Comparison of ENCODE assay signal across 1 cellular context in the genomic region with DNA sequence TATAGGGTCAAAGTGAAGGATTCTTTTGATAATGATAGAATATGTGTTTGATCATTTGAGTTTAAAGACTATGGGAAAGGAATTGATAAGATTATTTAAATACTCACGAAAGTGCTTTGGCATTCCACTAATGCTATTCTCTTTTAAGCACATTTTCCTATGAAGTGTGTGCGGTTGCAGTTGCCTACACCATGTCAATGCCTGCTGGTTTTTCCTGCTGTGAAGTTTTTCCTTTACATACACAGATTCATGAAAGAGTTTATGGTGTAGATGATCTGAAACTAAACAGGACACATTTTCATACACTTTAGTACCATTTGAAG.
A peak's percentile ranks its signal among the peaks of the same experiment; 100 is the strongest.
TF ChIP-seq lines count a peak whose summit lies in the region.

No MANE protein-coding gene starts in this region.

TF ChIP-seq in A549, 52 proteins besides CTCF, POLR2A, EP300 and RAD21 (continued from another document):
- TF ChIP-seq, protein P1, sequence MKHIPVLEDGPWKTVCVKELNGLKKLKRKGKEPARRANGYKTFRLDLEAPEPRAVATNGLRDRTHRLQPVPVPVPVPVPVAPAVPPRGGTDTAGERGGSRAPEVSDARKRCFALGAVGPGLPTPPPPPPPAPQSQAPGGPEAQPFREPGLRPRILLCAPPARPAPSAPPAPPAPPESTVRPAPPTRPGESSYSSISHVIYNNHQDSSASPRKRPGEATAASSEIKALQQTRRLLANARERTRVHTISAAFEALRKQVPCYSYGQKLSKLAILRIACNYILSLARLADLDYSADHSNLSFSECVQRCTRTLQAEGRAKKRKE (CRISPR knock-in tag; IDR thresholded peaks at IDR 0.05; ENCODE audit: low read depth) = peak; percentile 96
- TF ChIP-seq FOXS1 (CRISPR knock-in tag; IDR thresholded peaks at IDR 0.05) = peak; percentile 93
- peak; percentile 97 for TF ChIP-seq ZNF302 (CRISPR knock-in tag; IDR thresholded peaks at IDR 0.05)
- no peak for TF ChIP-seq SMC3 (IDR thresholded peaks at IDR 0.05)
- no peak for TF ChIP-seq KDM5A (IDR thresholded peaks at IDR 0.05)
